Comparison of ENCODE assay signal across 10 cellular contexts in the genomic region with DNA sequence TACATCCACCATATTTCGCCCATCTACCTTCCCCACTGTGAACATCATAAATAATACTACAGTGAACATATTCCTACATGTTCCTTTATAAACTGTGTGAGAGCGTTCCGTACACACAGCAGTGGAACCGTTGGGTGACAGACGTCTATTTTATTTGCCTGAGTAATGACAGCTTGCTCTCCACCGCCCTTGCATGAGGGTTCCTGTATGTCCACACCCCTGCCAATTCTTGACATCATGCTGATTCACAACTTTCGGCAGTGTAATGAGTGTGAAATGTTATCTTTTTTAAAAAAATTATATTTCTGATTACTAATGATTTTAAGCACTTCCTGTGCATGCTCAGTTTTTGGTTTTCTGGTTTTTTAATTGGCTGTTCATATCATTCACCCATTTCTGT. TPM values are rescaled to one million over a fixed set of nuclear protein-coding genes. Genes with fewer than 3 reads are reported as not detected.
DNase-seq lines count a peak whose midpoint lies in the region; ATAC-seq and TF ChIP-seq lines count a peak whose summit lies in the region.
"Had no signal": no experiment of that assay in that cellular context is flagged by ENCODE, and none has a peak within 500 bp of the region (broad histone marks: within the 10 kb centered on the region; RNA-seq: fewer than 3 reads in every experiment).

No MANE protein-coding gene starts in this region.

- no peak for ATAC-seq in activated T-cell treated with anti-CD3 and anti-CD28 coated beads, Interleukin-2, amount 50 U/mL, for 4 hours
- ATAC-seq: HCT116 had no signal

- H3K27ac ChIP-seq in brain microvascular endothelial cell (peak overlapping the region; percentile 30), left ventricle myocardium inferior (replicated peaks) (no peak overlapping the region)

- H3K4me3 Mint-ChIP-seq in activated T-cell treated with anti-CD3 and anti-CD28 coated beads, Interleukin-2, amount 50 U/mL, for 4 hours: no peak overlapping the region

- DNase-seq in activated T-cell treated with anti-CD3 and anti-CD28 coated beads for 48 hours (ENCODE audit: low read depth): peak; percentile 8
- DNase-seq in activated T-cell treated with anti-CD3 and anti-CD28 coated beads, Interleukin-2, amount 50 U/mL, for 4 hours: no peak
- peak; percentile 59 for DNase-seq in NCI-H226
- DNase-seq in brain microvascular endothelial cell: peak; percentile 45
- DNase-seq in skeletal muscle cell (ENCODE audit: low read depth): peak; percentile 4
- no peak for DNase-seq in NCI-H345 treated with DMSO at 0.1 percent for 48 hours (lab: John Stamatoyannopoulos, UW; ENCODE audit: unreplicated experiment)
- DNase-seq in T-helper 9 cell: no peak
- DNase-seq in left ventricle myocardium inferior: no peak

- H3K4me1 Mint-ChIP-seq in activated T-cell treated with anti-CD3 and anti-CD28 coated beads, Interleukin-2, amount 50 U/mL, for 4 hours (ENCODE audit: low read depth): peaks cover 11% of the 10 kb centered on the region

- H3K4me1 ChIP-seq in left ventricle myocardium inferior: peaks cover 7% of the 10 kb centered on the region

- TF ChIP-seq CTCF in brain microvascular endothelial cell (IDR thresholded peaks at IDR 0.05; ENCODE audit: low read depth, low read length, missing control alignments) (no peak), left ventricle myocardium inferior (IDR thresholded peaks at IDR 0.05; ENCODE audit: borderline replicate concordance) (no peak)

- H3K9me3 Mint-ChIP-seq in activated T-cell treated with anti-CD3 and anti-CD28 coated beads, Interleukin-2, amount 50 U/mL, for 4 hours: no peaks in the 10 kb centered on the region

- no peaks in the 10 kb centered on the region for H3K36me3 ChIP-seq in brain microvascular endothelial cell (replicated peaks)
- H3K36me3 ChIP-seq in left ventricle myocardium inferior: no peaks in the 10 kb centered on the region
- H3K36me3 ChIP-seq: BLaER1 treated with 17β-estradiol and CSF1 and Interleukin-3, amounts not matched to agents 10 nM and 100 nM had no signal

- intact Hi-C loops in left ventricle myocardium inferior (cut with micrococcal nuclease): no loop called here

- H3K4me3 ChIP-seq in brain microvascular endothelial cell (ENCODE audit: low read depth, low read length): no peak overlapping the region
- H3K4me3 ChIP-seq in skeletal muscle cell (ENCODE audit: low read depth, low read length): no peak overlapping the region
- no peak overlapping the region for H3K4me3 ChIP-seq in left ventricle myocardium inferior
- H3K4me3 ChIP-seq: BLaER1 treated with 17β-estradiol and CSF1 and Interleukin-3, amounts not matched to agents 10 nM and 100 nM had no signal

- H3K36me3 Mint-ChIP-seq in activated T-cell treated with anti-CD3 and anti-CD28 coated beads, Interleukin-2, amount 50 U/mL, for 4 hours (ENCODE audit: insufficient read depth): no peaks in the 10 kb centered on the region

- H3K27me3 ChIP-seq in brain microvascular endothelial cell (replicated peaks) (no peaks in the 10 kb centered on the region), left ventricle myocardium inferior (ENCODE audit: low read depth) (no peaks in the 10 kb centered on the region)
- H3K27me3 ChIP-seq: BLaER1 treated with 17β-estradiol and CSF1 and Interleukin-3, amounts not matched to agents 10 nM and 100 nM had no signal

- in situ Hi-C loops in brain microvascular endothelial cell (cut with HindIII; ENCODE audit: low pct_ligation_motif_present, low sequenced_read_pairs): no loop called here

- no peaks in the 10 kb centered on the region for H3K9me3 ChIP-seq in left ventricle myocardium inferior (replicated peaks)
- H3K9me3 ChIP-seq: BLaER1 treated with 17β-estradiol and CSF1 and Interleukin-3, amounts not matched to agents 10 nM and 100 nM had no signal

- no peaks in the 10 kb centered on the region for H3K27me3 Mint-ChIP-seq in activated T-cell treated with anti-CD3 and anti-CD28 coated beads, Interleukin-2, amount 50 U/mL, for 4 hours (ENCODE audit: low read depth)

RNA-seq across cellular contexts. Expression of gene RAD52, which starts 4.3 kb away (rescaled TPM):
- 10 to 100 TPM in 2 of 3 donors, 1 to 10 TPM in 1; 8.0 to 12.1 (median 11.1) TPM for total RNA-seq in activated T-cell treated with anti-CD3 and anti-CD28 coated beads, Interleukin-2, amount 50 U/mL, for 4 hours
- 9.3 TPM for total RNA-seq in left ventricle myocardium inferior

RNA-seq across cellular contexts. Expression of gene ERC1, which starts 37.2 kb away (rescaled TPM):
- total RNA-seq in activated T-cell treated with anti-CD3 and anti-CD28 coated beads, Interleukin-2, amount 50 U/mL, for 4 hours: 10 to 100 TPM; 18.7 to 21.9 (median 20.6) TPM
- 50.8 TPM for total RNA-seq in left ventricle myocardium inferior

Comparison
In these comparisons a context has a peak if more than half of its experiments do, and no peak if none do; other contexts are left out.
1. DNase-seq: peak in activated T-cell treated with anti-CD3 and anti-CD28 coated beads for 48 hours (single experiment), NCI-H226 (single experiment), brain microvascular endothelial cell (single experiment) and skeletal muscle cell (single experiment); none in activated T-cell treated with anti-CD3 and anti-CD28 coated beads, Interleukin-2, amount 50 U/mL, for 4 hours (single experiment), NCI-H345 treated with DMSO at 0.1 percent for 48 hours (single experiment), T-helper 9 cell (single experiment) and left ventricle myocardium inferior (single experiment).